Comparison of ENCODE assay signal across 19 cellular contexts in the genomic region with DNA sequence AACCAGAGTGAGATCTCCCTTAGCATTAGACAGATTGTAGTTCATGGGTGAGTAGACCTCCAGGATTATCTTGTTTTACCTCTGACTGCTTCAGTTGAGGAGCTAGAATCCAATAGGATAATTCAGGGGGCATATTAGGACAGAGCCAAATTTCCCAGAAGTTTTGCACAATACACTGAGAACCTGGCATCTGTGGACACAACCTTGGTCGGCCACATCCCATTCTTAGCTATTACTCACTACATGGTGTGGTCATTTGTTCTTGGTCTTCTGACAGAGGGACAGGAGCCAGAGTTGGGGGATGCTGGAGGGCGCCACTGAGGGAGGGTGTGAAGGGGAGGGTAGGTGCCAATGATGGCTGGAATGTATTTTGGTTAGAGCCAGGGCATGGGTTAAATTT.
DNase-seq lines count a peak whose midpoint lies in the region; ATAC-seq, FAIRE-seq and TF ChIP-seq lines count a peak whose summit lies in the region.
"Had no signal": no experiment of that assay in that cellular context is flagged by ENCODE, and none has a peak within 500 bp of the region (broad histone marks: within the 10 kb centered on the region; RNA-seq: fewer than 3 reads in every experiment).

No MANE protein-coding gene starts in this region.

- H3K36me3 Mint-ChIP-seq in astrocyte (ENCODE audit: low read depth, unreplicated experiment) = peaks cover 1% of the 10 kb centered on the region

- H3K9ac ChIP-seq in astrocyte (ENCODE audit: low read length) = no peak overlapping the region
- H3K9ac ChIP-seq: SK-N-SH had no signal

- no peak overlapping the region for H2AFZ ChIP-seq in astrocyte (ENCODE audit: low read depth, low read length)

- no peak for TF ChIP-seq CTCF in astrocyte (IDR thresholded peaks at IDR 0.05; ENCODE audit: insufficient read depth, low read depth, low read length)
- TF ChIP-seq CTCF in fibroblast of pulmonary artery (IDR thresholded peaks at IDR 0.05; ENCODE audit: low read length, missing control alignments) = no peak
- TF ChIP-seq CTCF in thoracic aorta (IDR thresholded peaks at IDR 0.05) = no peak
- no peak for TF ChIP-seq CTCF in dorsolateral prefrontal cortex (IDR thresholded peaks at IDR 0.05 in 54 of 56, conservative IDR thresholded peaks at IDR 0.05 in 2 of 56; ENCODE audit: low read depth in 1 of 56, partially characterized antibody in 56 of 56)

- no peaks in the 10 kb centered on the region for H3K79me2 ChIP-seq in astrocyte (ENCODE audit: insufficient read depth, low read length)

- no peaks in the 10 kb centered on the region for H3K9me3 ChIP-seq in astrocyte (ENCODE audit: insufficient read depth, low read depth, low read length)
- H3K9me3 ChIP-seq in thoracic aorta = no peaks in the 10 kb centered on the region
- H3K9me3 ChIP-seq: SK-N-SH had no signal

- no peaks in the 10 kb centered on the region for H3K27me3 ChIP-seq in astrocyte (ENCODE audit: insufficient read depth, low read length)
- no peaks in the 10 kb centered on the region for H3K27me3 ChIP-seq in thoracic aorta (replicated peaks; ENCODE audit: insufficient read depth)
- H3K27me3 ChIP-seq in dorsolateral prefrontal cortex = peaks cover 0 to 5% (median 0%) of the 10 kb centered on the region in 45 donors

- peaks cover 1% of the 10 kb centered on the region for H3K4me1 Mint-ChIP-seq in astrocyte (ENCODE audit: low read depth, unreplicated experiment)
- H3K4me1 Mint-ChIP-seq: B cell, H9 had no signal

- H3K9me3 Mint-ChIP-seq in astrocyte (ENCODE audit: unreplicated experiment) = peaks cover 12% of the 10 kb centered on the region
- H3K9me3 Mint-ChIP-seq: H9 had no signal

- H3K36me3 ChIP-seq in astrocyte (ENCODE audit: insufficient read depth, low read length) = no peaks in the 10 kb centered on the region
- no peaks in the 10 kb centered on the region for H3K36me3 ChIP-seq in thoracic aorta

- no peak overlapping the region for H3K4me3 Mint-ChIP-seq in astrocyte (ENCODE audit: unreplicated experiment)
- H3K4me3 Mint-ChIP-seq: B cell, H9 had no signal

- ATAC-seq in thoracic aorta (ENCODE audit: insufficient number of reproducible peaks, low FRiP score, low read depth) = peak; percentile 75
- ATAC-seq in HG02763 (IDR thresholded peaks at IDR 0.05; ENCODE audit: unreplicated experiment) = no peak

- DNase-seq in LHCN-M2 (ENCODE audit: low read depth) (peak; percentile 69), astrocyte (ENCODE audit: low read depth) (peak; percentile 18), fibroblast of pulmonary artery (ENCODE audit: low read depth) (peak; percentile 11), thoracic aorta (ENCODE audit: low spot score) (no peak), GF-D8 (lab: John Stamatoyannopoulos, UW) (no peak), dorsolateral prefrontal cortex (no peak)
- DNase-seq: DMS 273 treated with DMSO at 0.1 percent for 48 hours, DND-41, H9, KBM-7, NCI-H1417, NCI-H187 treated with DMSO at 0.1 percent for 48 hours, NCI-H2227 treated with DMSO at 0.1 percent for 48 hours, NCI-H524, NCI-H82, SHP77 treated with DMSO at 0.1 percent for 48 hours, SK-N-SH had no signal

- no peak overlapping the region for H3K4me2 ChIP-seq in astrocyte (ENCODE audit: low read length)
- H3K4me2 ChIP-seq: SK-N-SH had no signal

- H3K4me3 ChIP-seq in astrocyte (ENCODE audit: insufficient read depth, low read depth, low read length) (no peak overlapping the region), fibroblast of pulmonary artery (replicated peaks; ENCODE audit: low read depth, low read length) (no peak overlapping the region), thoracic aorta (no peak overlapping the region), dorsolateral prefrontal cortex (no peak overlapping the region)

- H3K27ac ChIP-seq in astrocyte (ENCODE audit: low read depth, low read length) = no peak overlapping the region
- H3K27ac ChIP-seq in thoracic aorta = peak overlapping the region; percentile 32 to 61
- H3K27ac ChIP-seq in dorsolateral prefrontal cortex = no peak overlapping the region

- peaks cover 18% of the 10 kb centered on the region for H3K27me3 Mint-ChIP-seq in astrocyte (ENCODE audit: low read depth, unreplicated experiment)
- H3K27me3 Mint-ChIP-seq: B cell had no signal

- FAIRE-seq in astrocyte (lab: Jason Lieb, UNC) = no peak

- H3K27ac Mint-ChIP-seq in astrocyte (ENCODE audit: unreplicated experiment) = no peak overlapping the region
- H3K27ac Mint-ChIP-seq: B cell, H9 had no signal

- H3K4me1 ChIP-seq in astrocyte (ENCODE audit: insufficient read depth, low read length) (peaks cover 4% of the 10 kb centered on the region), thoracic aorta (ENCODE audit: control insufficient read depth in 1 of 2, low read depth in 2 of 2) (peaks cover 19 to 49% of the 10 kb centered on the region in 2 donors)

- H4K20me1 ChIP-seq in astrocyte (ENCODE audit: insufficient read depth, low read length) = no peaks in the 10 kb centered on the region

- intact Hi-C loops in dorsolateral prefrontal cortex (cut with DNase I) = no loop called here

Comparison
In these comparisons a context has a peak if more than half of its experiments do, and no peak if none do; other contexts are left out.
1. DNase-seq: peak in LHCN-M2 (single experiment), astrocyte (single experiment) and fibroblast of pulmonary artery (single experiment); none in thoracic aorta (single experiment), GF-D8 (single experiment) and dorsolateral prefrontal cortex (0 of 10).
2. H3K27ac ChIP-seq: peak in thoracic aorta (2 of 2); none in astrocyte (single experiment) and dorsolateral prefrontal cortex (0 of 59).